28 cellular contexts compared by ENCODE assay signal in the genomic region with DNA sequence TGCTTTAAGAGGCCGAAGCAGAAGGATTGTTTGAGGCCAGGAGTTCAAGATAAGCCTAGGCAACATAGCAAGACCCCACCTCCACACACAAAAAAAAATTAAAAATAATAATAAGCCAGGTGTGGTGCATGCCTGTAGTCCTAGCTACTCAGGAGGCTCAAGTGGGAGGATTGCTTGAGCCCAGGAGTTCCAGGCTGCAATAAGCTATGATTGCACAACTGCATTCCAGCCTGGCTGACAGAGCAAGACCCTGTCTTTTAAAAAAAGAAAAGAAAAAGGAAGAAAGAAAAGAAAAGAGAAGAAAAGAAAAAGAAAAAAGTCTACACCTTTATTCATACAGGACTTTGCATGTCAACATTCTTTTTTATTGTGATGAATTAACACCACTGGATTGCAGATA.
"Had no signal": no experiment of that assay in that cellular context is flagged by ENCODE, and none has a peak within 500 bp of the region (broad histone marks: within the 10 kb centered on the region; RNA-seq: fewer than 3 reads in every experiment).

No MANE protein-coding gene starts in this region.

- ATAC-seq: foreskin keratinocyte; heart right ventricle; natural killer cell treated with Interleukin-12 subunit alpha and Interleukin-12 subunit beta and Interleukin-15 and Interleukin-18, amount 100 ng/mL, for 72 hours; sciatic nerve had no signal

- DNase-seq: colonic mucosa; dermis blood vessel endothelial cell; effector memory CD4-positive, alpha-beta T cell; foreskin keratinocyte; glutamatergic neuron; heart right ventricle; hippocampal formation; immature natural killer cell; mucosa of descending colon; naive B cell; pancreas; stimulated activated CD4-positive, alpha-beta T cell treated with anti-CD3 and anti-CD28 coated beads, Interleukin-12 subunit alpha, Interleukin-12 subunit beta, amount 100 ng/mL, for 4 hours; stimulated activated CD4-positive, alpha-beta T cell treated with anti-CD3 and anti-CD28 coated beads, Interleukin-1b, Interleukin-23, amount 100 ng/mL, for 48 hours; stimulated activated CD4-positive, alpha-beta T cell treated with anti-CD3 and anti-CD28 coated beads, Interleukin-4, amount 100 ng/mL, for 1 hour; stimulated activated CD8-positive, alpha-beta memory T cell treated with anti-CD3 and anti-CD28 coated beads, Interleukin-4, amount 100 ng/mL, for 48 hours; stimulated activated naive CD4-positive, alpha-beta T cell treated with Interleukin-2 at 50 U/mL for 16 hours; stomach; thyroid gland had no signal

- H3K4me3 ChIP-seq: colonic mucosa, esophagus muscularis mucosa, gastroesophageal sphincter, heart right ventricle, lung, mucosa of descending colon, pancreas, smooth muscle cell, stomach, thyroid gland, vagina had no signal

- FAIRE-seq: endothelial cell of umbilical vein, keratinocyte, pancreas had no signal

- H3K27me3 ChIP-seq: colonic mucosa, esophagus muscularis mucosa, foreskin keratinocyte, gastroesophageal sphincter, heart right ventricle, neutrophil, pancreas, stomach, thyroid gland, vagina had no signal

- H3K4me1 ChIP-seq: colonic mucosa, foreskin keratinocyte, gastroesophageal sphincter, heart right ventricle, pancreas, thyroid gland, vagina had no signal

- H3K9me3 ChIP-seq: colonic mucosa, esophagus muscularis mucosa, gastroesophageal sphincter, heart right ventricle, mucosa of descending colon, neutrophil, pancreas, stomach, thyroid gland, vagina had no signal

- H3K27ac ChIP-seq: colonic mucosa, esophagus muscularis mucosa, foreskin keratinocyte, gastroesophageal sphincter, heart right ventricle, neutrophil, pancreas, stomach, thyroid gland, vagina had no signal

- H3K36me3 ChIP-seq: colonic mucosa, esophagus muscularis mucosa, gastroesophageal sphincter, heart right ventricle, neutrophil, pancreas, stomach, thyroid gland, vagina had no signal
